14 cellular contexts compared by ENCODE assay signal in the genomic region with DNA sequence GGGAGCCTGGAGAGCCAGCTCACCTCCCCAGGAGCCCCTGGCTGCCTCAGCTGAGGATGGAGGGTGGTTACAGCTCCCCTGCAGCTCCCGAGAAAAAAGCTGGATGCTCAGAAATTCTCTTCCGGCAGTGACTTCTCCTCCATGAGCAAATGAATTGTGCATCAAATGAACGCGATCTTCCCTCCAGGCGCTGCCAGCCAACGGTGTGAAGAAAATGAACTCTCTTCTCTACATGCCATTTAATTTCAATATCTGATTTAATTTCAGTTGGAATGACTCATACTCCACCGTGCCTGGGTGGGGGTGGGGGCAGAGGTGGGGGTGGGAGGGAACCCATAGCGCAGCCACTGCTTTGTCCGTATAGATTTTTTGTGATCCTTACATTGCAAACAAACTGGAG. TPM values are rescaled to one million over a fixed set of nuclear protein-coding genes. Genes with fewer than 3 reads are reported as not detected.
DNase-seq lines count a peak whose midpoint lies in the region; TF ChIP-seq lines count a peak whose summit lies in the region.
"Had no signal": no experiment of that assay in that cellular context is flagged by ENCODE, and none has a peak within 500 bp of the region (broad histone marks: within the 10 kb centered on the region; RNA-seq: fewer than 3 reads in every experiment).

No MANE protein-coding gene starts in this region.

- CTCF ChIA-PET in HEK293 (lab: Yijun Ruan, JAX), result no interaction called here

- POLR2A ChIA-PET in HEK293 (lab: Yijun Ruan, JAX), result no interaction called here

- no peak for TF ChIP-seq POLR2A in lower leg skin (IDR thresholded peaks at IDR 0.05)

- H3K4me1 ChIP-seq in HEK293 (ENCODE audit: control insufficient read depth, insufficient read depth, low read length), result no peaks in the 10 kb centered on the region
- H3K4me1 ChIP-seq: HAP-1 had no signal

- H3K4me1 Mint-ChIP-seq in HFFc6 (ENCODE audit: low read depth), result peaks cover 32% of the 10 kb centered on the region
- peaks cover 2% of the 10 kb centered on the region for H3K4me1 Mint-ChIP-seq in activated naive CD8-positive, alpha-beta T cell treated with anti-CD3 and anti-CD28 coated beads for 36 hours
- H3K4me1 Mint-ChIP-seq: CD4-positive, alpha-beta memory T cell had no signal

- DNase-seq in HFFc6 (no peak), head of caudate nucleus (peak in 23 of 42 donors; percentile 14 to 64 (median 31)), lower leg skin (ENCODE audit: low spot score in 2 of 2) (no peak), T-helper 2 cell (no peak)
- DNase-seq in activated naive CD8-positive, alpha-beta T cell treated with anti-CD3 and anti-CD28 coated beads for 36 hours, result no peak
- DNase-seq: C1 segment of cervical spinal cord; Calu3; CD4-positive, alpha-beta memory T cell; COR-L47; DMS79 treated with DMSO at 0.1 percent for 48 hours; GF-D8; GOT3 had no signal

- H3K4me3 ChIP-seq in HEK293 (ENCODE audit: low read depth, low read length) (no peak overlapping the region), lower leg skin (ENCODE audit: low read depth, poor library complexity, severe bottlenecking) (no peak overlapping the region)
- H3K4me3 ChIP-seq: HAP-1 had no signal

- intact Hi-C loops in head of caudate nucleus (cut with DNase I), result no loop called here
- intact Hi-C loops in lower leg skin (cut with DNase I; ENCODE audit: low total_unique reads), result no loop called here

- TF ChIP-seq CTCF in HEK293 (tag by site-specific recombination; IDR thresholded peaks at IDR 0.05), result no peak
- no peak for TF ChIP-seq CTCF in HFFc6 (IDR thresholded peaks at IDR 0.05)
- TF ChIP-seq CTCF in lower leg skin (IDR thresholded peaks at IDR 0.05), result no peak

- H3K27ac ChIP-seq in HEK293 (ENCODE audit: extremely low read depth, low read depth, low read length), result no peak overlapping the region

- no peak overlapping the region for H3K4me3 Mint-ChIP-seq in HFFc6
- no peak overlapping the region for H3K4me3 Mint-ChIP-seq in activated naive CD8-positive, alpha-beta T cell treated with anti-CD3 and anti-CD28 coated beads for 36 hours
- H3K4me3 Mint-ChIP-seq: CD4-positive, alpha-beta memory T cell had no signal

- no peaks in the 10 kb centered on the region for H3K36me3 ChIP-seq in HEK293 (ENCODE audit: control insufficient read depth in 2 of 2, insufficient read depth in 1 of 2, low read length in 2 of 2)
- H3K36me3 ChIP-seq: HAP-1 had no signal

- peak overlapping the region; percentile 61; the same call in 1 of the 2 replicates for H3K27ac Mint-ChIP-seq in HFFc6
- H3K27ac Mint-ChIP-seq in activated naive CD8-positive, alpha-beta T cell treated with anti-CD3 and anti-CD28 coated beads for 36 hours, result no peak overlapping the region

- no peaks in the 10 kb centered on the region for H3K9me3 Mint-ChIP-seq in HFFc6
- H3K9me3 Mint-ChIP-seq in activated naive CD8-positive, alpha-beta T cell treated with anti-CD3 and anti-CD28 coated beads for 36 hours, result no peaks in the 10 kb centered on the region
- H3K9me3 Mint-ChIP-seq: CD4-positive, alpha-beta memory T cell had no signal

- H3K9me3 ChIP-seq in HEK293 (ENCODE audit: control insufficient read depth, insufficient read depth, low read depth, low read length), result no peaks in the 10 kb centered on the region
- H3K9me3 ChIP-seq: HAP-1 had no signal

- no peaks in the 10 kb centered on the region; the same call in none of the 2 replicates for H3K27me3 Mint-ChIP-seq in HFFc6 (ENCODE audit: insufficient read depth)
- H3K27me3 Mint-ChIP-seq in activated naive CD8-positive, alpha-beta T cell treated with anti-CD3 and anti-CD28 coated beads for 36 hours, result peaks cover 2% of the 10 kb centered on the region

- WGBS in lower leg skin, 2 donors, result 35 to 36% methylated on average over 9 of the region's 9 CpGs

- no peaks in the 10 kb centered on the region for H3K36me3 Mint-ChIP-seq in HFFc6 (ENCODE audit: low read depth)
- no peaks in the 10 kb centered on the region for H3K36me3 Mint-ChIP-seq in activated naive CD8-positive, alpha-beta T cell treated with anti-CD3 and anti-CD28 coated beads for 36 hours
- H3K36me3 Mint-ChIP-seq: CD4-positive, alpha-beta memory T cell had no signal

TF ChIP-seq in HEK293, 187 proteins besides CTCF, POLR2A, EP300 and RAD21:
- TF ChIP-seq ZNF792 (tag by site-specific recombination; IDR thresholded peaks at IDR 0.05) (no peak), ZNF629 (tag by site-specific recombination; IDR thresholded peaks at IDR 0.05) (no peak), ZNF266 (tag by site-specific recombination; IDR thresholded peaks at IDR 0.05; ENCODE audit: low read depth) (no peak), ZNF707 (tag by site-specific recombination; IDR thresholded peaks at IDR 0.05) (no peak), ZNF664 (tag by site-specific recombination; IDR thresholded peaks at IDR 0.05) (peak; percentile 37; the same call in 1 of the 2 replicates), GLIS1 (tag by site-specific recombination; IDR thresholded peaks at IDR 0.05) (peak; percentile 44), ZNF830 (tag by site-specific recombination; IDR thresholded peaks at IDR 0.05; ENCODE audit: low read depth) (no peak), ZBTB17 (tag by site-specific recombination; IDR thresholded peaks at IDR 0.05) (no peak), ZBTB20 (tag by site-specific recombination; IDR thresholded peaks at IDR 0.05) (no peak), ZNF544 (tag by site-specific recombination; IDR thresholded peaks at IDR 0.05) (no peak), ZNF274 (IDR thresholded peaks at IDR 0.05; ENCODE audit: low read length) (no peak), ZNF274 (tag by site-specific recombination; IDR thresholded peaks at IDR 0.05; ENCODE audit: borderline replicate concordance) (no peak)
- TF ChIP-seq, protein P1, sequence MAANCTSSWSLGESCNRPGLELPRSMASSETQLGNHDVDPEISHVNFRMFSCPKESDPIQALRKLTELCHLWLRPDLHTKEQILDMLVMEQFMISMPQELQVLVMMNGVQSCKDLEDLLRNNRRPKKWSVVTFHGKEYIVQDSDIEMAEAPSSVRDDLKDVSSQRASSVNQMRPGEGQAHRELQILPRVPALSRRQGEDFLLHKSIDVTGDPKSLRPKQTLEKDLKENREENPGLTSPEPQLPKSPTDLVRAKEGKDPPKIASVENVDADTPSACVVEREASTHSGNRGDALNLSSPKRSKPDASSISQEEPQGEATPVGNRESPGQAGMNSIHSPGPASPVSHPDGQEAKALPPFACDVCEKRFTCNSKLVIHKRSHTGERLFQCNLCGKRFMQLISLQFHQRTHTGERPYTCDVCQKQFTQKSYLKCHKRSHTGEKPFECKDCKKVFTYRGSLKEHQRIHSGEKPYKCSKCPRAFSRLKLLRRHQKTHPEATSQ (tag by site-specific recombination; IDR thresholded peaks at IDR 0.05), result no peak

RNA-seq across cellular contexts. Expression of a gene that starts 14.4 kb away (rescaled TPM):
- total RNA-seq in HFFc6 (2021; fragmentation: NEBNext Ultra II Directional; extraction: Animal tissue kit (Norgen Biotek cat#: 25700)), result 10 to 100 TPM; 13.4 to 18.6 (median 15.7) TPM
- total RNA-seq in lower leg skin, result 10 to 100 TPM in 1 of 4 donors, 1 to 10 TPM in 3; 5.4 to 13.0 (median 7.9) TPM
- 1 to 10 TPM; 1.5 to 1.6 TPM for total RNA-seq in activated naive CD8-positive, alpha-beta T cell treated with anti-CD3 and anti-CD28 coated beads for 36 hours

RNA-seq across cellular contexts. Expression of a gene that starts 34.1 kb away (rescaled TPM):
- 10 to 100 TPM; 31.7 to 38.4 (median 36.6) TPM for total RNA-seq in HFFc6 (2021; fragmentation: NEBNext Ultra II Directional; extraction: Animal tissue kit (Norgen Biotek cat#: 25700))
- total RNA-seq in lower leg skin, result 10 to 100 TPM; 15.5 to 27.5 (median 18.4) TPM
- total RNA-seq in activated naive CD8-positive, alpha-beta T cell treated with anti-CD3 and anti-CD28 coated beads for 36 hours, result 10 to 100 TPM; 49.4 to 51.0 TPM

RNA-seq across cellular contexts. Expression of a gene that starts 34.2 kb away (rescaled TPM):
- total RNA-seq in HFFc6 (2021; fragmentation: NEBNext Ultra II Directional; extraction: Animal tissue kit (Norgen Biotek cat#: 25700)), result 100 to 1,000 TPM; 427 to 518 (median 497) TPM
- total RNA-seq in lower leg skin, result 100 to 1,000 TPM; 411 to 675 (median 548) TPM
- total RNA-seq in activated naive CD8-positive, alpha-beta T cell treated with anti-CD3 and anti-CD28 coated beads for 36 hours, result 100 to 1,000 TPM; 524 to 548 TPM

Comparison
In these comparisons a context has a peak if more than half of its experiments do, and no peak if none do; other contexts are left out.
1. DNase-seq: peak in head of caudate nucleus (23 of 42); none in HFFc6 (single experiment), lower leg skin (0 of 2), activated naive CD8-positive, alpha-beta T cell treated with anti-CD3 and anti-CD28 coated beads for 36 hours (single experiment) and T-helper 2 cell (0 of 5).